In genomic region chr22:38177571-38177925, GRCh38 we compare ENCODE assay signal across 8 cellular contexts. TPM values are rescaled to one million over a fixed set of nuclear protein-coding genes. Genes with fewer than 3 reads are reported as not detected.
A peak's percentile ranks its signal among the peaks of the same experiment; 100 is the strongest.
DNase-seq lines count a peak whose midpoint lies in the region; ATAC-seq and TF ChIP-seq lines count a peak whose summit lies in the region.
"Not testable (repeated sequence)": the region's sequence is repeated elsewhere in the genome, so short reads cannot be mapped to it uniquely, and the experiment has no call there.

No MANE protein-coding gene starts in this region.

- not testable (repeated sequence) for TF ChIP-seq EP300 in transverse colon (IDR thresholded peaks at IDR 0.05; ENCODE audit: low read depth)

- not testable (repeated sequence) for H3K79me2 ChIP-seq in PC-9 (ENCODE audit: low read depth)

- 64 to 83% (median 69%) methylated on average over 9 of the region's 9 CpGs for WGBS in adrenal gland, 4 donors
- 91 to 93% methylated on average over 9 of the region's 9 CpGs for WGBS in ectodermal cell, 2 experiments
- 63% methylated on average over 9 of the region's 9 CpGs; no CpG with 5 or more reads in 1 of the 2 donors for WGBS in transverse colon (ENCODE audit: low coverage in 1 of 2), 2 donors

- H3K4me3 Mint-ChIP-seq in Caco-2 (ENCODE audit: unreplicated experiment) (peak overlapping the region; percentile 41), immature natural killer cell (peak overlapping the region; percentile 71 to 83 (median 77))
- peak overlapping the region in 1 of 10 donors; percentile 15 for H3K4me3 Mint-ChIP-seq in naive thymus-derived CD8-positive, alpha-beta T cell

- not testable (repeated sequence) for H3K4me3 ChIP-seq in Caco-2 (ENCODE audit: low read depth, low read length); adrenal gland; ectodermal cell (ENCODE audit: insufficient read depth, low read depth, low read length); gastrocnemius medialis; transverse colon
- peak overlapping the region; percentile 1; the same call in 1 of the 2 replicates for H3K4me3 ChIP-seq in PC-9

- not testable (repeated sequence) for H3K27me3 ChIP-seq in Caco-2 (replicated peaks; ENCODE audit: control insufficient read depth, insufficient read depth, low read length); PC-9 (ENCODE audit: insufficient read depth, low read depth); adrenal gland; ectodermal cell (ENCODE audit: control insufficient read depth, insufficient read depth, low read length, poor library complexity, severe bottlenecking); gastrocnemius medialis; transverse colon

- peaks cover 21% of the 10 kb centered on the region for H3K36me3 Mint-ChIP-seq in Caco-2 (ENCODE audit: insufficient read depth, unreplicated experiment)
- H3K36me3 Mint-ChIP-seq in immature natural killer cell; naive thymus-derived CD8-positive, alpha-beta T cell: not testable (repeated sequence)

- not testable (repeated sequence) for TF ChIP-seq CTCF in Caco-2 (IDR thresholded peaks at IDR 0.05; ENCODE audit: insufficient read depth in 1 of 2, low read depth in 1 of 2, low read length in 1 of 2, severe bottlenecking in 1 of 2, unreplicated experiment in 1 of 2); PC-9 (conservative IDR thresholded peaks at IDR 0.05); adrenal gland (IDR thresholded peaks at IDR 0.05); gastrocnemius medialis (IDR thresholded peaks at IDR 0.05 in 4 of 5, conservative IDR thresholded peaks at IDR 0.05 in 1 of 5); transverse colon (IDR thresholded peaks at IDR 0.05)

- H3K27ac ChIP-seq in PC-9 (peak overlapping the region; percentile 90), adrenal gland (peak overlapping the region in 4 of 5 donors; percentile 57 to 93 (median 91)), ectodermal cell (ENCODE audit: insufficient read depth, low read depth, low read length, poor library complexity, severe bottlenecking) (peak overlapping the region; percentile 6), gastrocnemius medialis (peak overlapping the region; percentile 93 to 97 (median 96)), transverse colon (peak overlapping the region; percentile 68 to 95 (median 84))

- H3K4me1 ChIP-seq in Caco-2 (peaks cover 44% of the 10 kb centered on the region), PC-9 (replicated peaks; ENCODE audit: insufficient read depth) (peaks cover 72% of the 10 kb centered on the region), adrenal gland (replicated peaks in 1 of 2) (peaks cover 24 to 34% of the 10 kb centered on the region in 2 donors), gastrocnemius medialis (peaks cover 63 to 68% of the 10 kb centered on the region in 2 donors), transverse colon (peaks cover 22 to 61% (median 34%) of the 10 kb centered on the region in 4 donors)
- H3K4me1 ChIP-seq in ectodermal cell (ENCODE audit: control insufficient read depth, insufficient read depth, low read length): not testable (repeated sequence)

- CTCF ChIA-PET in Caco-2 (lab: Charles Lee): interaction anchor here (0.6 kb wide), 1 partner anchor 843 kb away, joined by 3 read pairs; no protein-coding TSS in a partner anchor
- CTCF ChIA-PET in PC-9 (lab: Charles Lee): not testable (repeated sequence)

- in situ Hi-C loops in gastrocnemius medialis (cut with MboI; ENCODE audit: low sequenced_read_pairs in 4 of 4); transverse colon (cut with MboI; ENCODE audit: low pct_ligation_motif_present in 1 of 4, low pct_unique_long_range_greater_than_20kb in 1 of 4, low sequenced_read_pairs in 3 of 4): not testable (repeated sequence)

- intact Hi-C loops in Caco-2 (cut with micrococcal nuclease; ENCODE audit: unreplicated experiment); PC-9 (cut with micrococcal nuclease; ENCODE audit: unreplicated experiment); adrenal gland (cut with DNase I); transverse colon (cut with DNase I; ENCODE audit: low total_unique reads): not testable (repeated sequence)
- intact Hi-C loops in gastrocnemius medialis (cut with DNase I; ENCODE audit: low total_unique reads): loop anchor here (2.0 to 10.0 kb wide), 2 partner anchors 109 to 527 kb away; partner anchors contain the start of genes GTPBP1 and JOSD1

- not testable (repeated sequence) for TF ChIP-seq POLR2A in adrenal gland (IDR thresholded peaks at IDR 0.05); gastrocnemius medialis (IDR thresholded peaks at IDR 0.05); transverse colon (IDR thresholded peaks at IDR 0.05)

- 0 out of 2 replicates have a peak overlapping the region, but pooled peaks have one; percentile 0 for H2AFZ ChIP-seq in PC-9

- ATAC-seq in naive thymus-derived CD8-positive, alpha-beta T cell; gastrocnemius medialis: not testable (repeated sequence)

- peaks cover 26% of the 10 kb centered on the region for H3K4me1 Mint-ChIP-seq in Caco-2 (ENCODE audit: low read depth, unreplicated experiment)
- H3K4me1 Mint-ChIP-seq in immature natural killer cell: peaks cover 81 to 86% of the 10 kb centered on the region in 2 donors
- H3K4me1 Mint-ChIP-seq in naive thymus-derived CD8-positive, alpha-beta T cell: peaks cover 41 to 75% (median 63%) of the 10 kb centered on the region in 4 donors

- H3K27me3 Mint-ChIP-seq in Caco-2 (ENCODE audit: insufficient read depth, unreplicated experiment); naive thymus-derived CD8-positive, alpha-beta T cell: not testable (repeated sequence)
- peaks cover 17 to 22% (median 22%) of the 10 kb centered on the region in 3 donors for H3K27me3 Mint-ChIP-seq in immature natural killer cell (ENCODE audit: low read depth in 3 of 3)

- H3K36me3 ChIP-seq in Caco-2 (ENCODE audit: control insufficient read depth, insufficient read depth, low read length); PC-9 (ENCODE audit: low read depth); adrenal gland (replicated peaks in 1 of 2); ectodermal cell (ENCODE audit: control insufficient read depth, insufficient read depth, low read length); gastrocnemius medialis; transverse colon: not testable (repeated sequence)

- POLR2A ChIA-PET in Caco-2 (lab: Charles Lee): interaction anchor here (0.6 kb wide), 1 partner anchor 136 kb away, joined by 6 read pairs; no protein-coding TSS in a partner anchor
- POLR2A ChIA-PET in PC-9 (lab: Charles Lee; ENCODE audit: unreplicated experiment): interaction anchor here (0.6 kb wide), 1 partner anchor 52 kb away, joined by 5 read pairs; no protein-coding TSS in a partner anchor
- POLR2A ChIA-PET in naive thymus-derived CD8-positive, alpha-beta T cell (lab: Charles Lee): interaction anchor here (0.6 kb wide), 1 partner anchor 260 kb away, joined by 5 read pairs; no protein-coding TSS in a partner anchor

- H3K27ac Mint-ChIP-seq in Caco-2 (ENCODE audit: unreplicated experiment) (peak overlapping the region; percentile 86), immature natural killer cell (peak overlapping the region; percentile 90 to 99 (median 98))
- peak overlapping the region in 6 of 10 donors; percentile 19 to 89 (median 64) for H3K27ac Mint-ChIP-seq in naive thymus-derived CD8-positive, alpha-beta T cell

- H4K20me1 ChIP-seq in PC-9 (ENCODE audit: insufficient read depth): not testable (repeated sequence)

- BruUV-seq in Caco-2 (replicated peaks; lab: Mats Ljungman, UMichigan); PC-9 (replicated peaks; lab: Mats Ljungman, UMichigan): not testable (repeated sequence)

- H3K9me2 ChIP-seq in PC-9 (ENCODE audit: insufficient read depth): not testable (repeated sequence)

- H3K9me3 ChIP-seq in Caco-2; PC-9 (ENCODE audit: insufficient read depth, low read depth); adrenal gland (replicated peaks in 1 of 3); ectodermal cell (ENCODE audit: control insufficient read depth, low read length); gastrocnemius medialis; transverse colon: not testable (repeated sequence)

- H3K9me3 Mint-ChIP-seq in Caco-2 (ENCODE audit: unreplicated experiment); immature natural killer cell; naive thymus-derived CD8-positive, alpha-beta T cell: not testable (repeated sequence)

- peak overlapping the region; percentile 69 for H3K4me2 ChIP-seq in PC-9

- peaks cover 65% of the 10 kb centered on the region for H3F3A ChIP-seq in PC-9 (ENCODE audit: insufficient read depth, low read depth)

- DNase-seq in Caco-2, PC-9, adrenal gland, immature natural killer cell, gastrocnemius medialis, transverse colon: not testable (repeated sequence)
- peak in 1 of 10 donors; percentile 36 for DNase-seq in naive thymus-derived CD8-positive, alpha-beta T cell

RNA-seq across cellular contexts. Expression of gene PLA2G6, which starts 4.1 kb away (rescaled TPM):
- 18.7 and 19.2 TPM in 2 replicates for total RNA-seq in Caco-2 (2022)
- 39.8 and 45.6 TPM in 2 replicates for total RNA-seq in PC-9 (2021)
- 100 to 1,000 TPM in 1 of 8 donors, 10 to 100 TPM in 7; 11.1 to 176 (median 72.6) TPM for total RNA-seq in adrenal gland
- 100 to 1,000 TPM in 2 of 3 donors, 1 to 10 TPM in 1; 6.9 to 324 (median 159) TPM for polyA plus RNA-seq in adrenal gland
- 29.6 TPM for polyA plus RNA-seq in ectodermal cell (2013, experiment 1 of 4)
- 30.2 TPM for polyA plus RNA-seq in ectodermal cell (2013, experiment 2 of 4)
- 24.4 TPM for polyA plus RNA-seq in ectodermal cell (2013, experiment 3 of 4)
- 27.4 TPM for polyA plus RNA-seq in ectodermal cell (2013, experiment 4 of 4)
- polyA plus RNA-seq in immature natural killer cell: 10 to 100 TPM in 1 of 3 donors, 1 to 10 TPM in 2; 3.3 to 11.4 (median 4.2) TPM
- 100 to 1,000 TPM; 173 to 186 TPM for total RNA-seq in naive thymus-derived CD8-positive, alpha-beta T cell
- polyA plus RNA-seq in naive thymus-derived CD8-positive, alpha-beta T cell: 1 to 10 TPM; 2.6 to 7.2 (median 2.6) TPM
- total RNA-seq in gastrocnemius medialis: 10 to 100 TPM in 2 of 4 donors, 1 to 10 TPM in 2; 9.1 to 19.5 (median 12.1) TPM
- 100 to 1,000 TPM in 2 of 4 donors, 10 to 100 TPM in 2; 30.7 to 327 (median 72.3) TPM for total RNA-seq in transverse colon

RNA-seq across cellular contexts. Expression of gene MAFF, which starts 24.2 kb away (rescaled TPM):
- total RNA-seq in Caco-2 (2022) (6.8 and 9.0 TPM in 2 replicates), PC-9 (2021) (27.9 and 41.8 TPM in 2 replicates), adrenal gland (10 to 100 TPM in 7 of 8 donors, 1 to 10 TPM in 1; 9.0 to 21.8 (median 16.1) TPM), gastrocnemius medialis (100 to 1,000 TPM in 1 of 4 donors, 10 to 100 TPM in 3; 19.3 to 448 (median 33.4) TPM), transverse colon (10 to 100 TPM in 3 of 4 donors, 1 to 10 TPM in 1; 3.8 to 30.3 (median 22.0) TPM)
- polyA plus RNA-seq in adrenal gland (10 to 100 TPM in 2 of 3 donors, 1 to 10 TPM in 1; 5.2 to 23.4 (median 11.4) TPM), immature natural killer cell (10 to 100 TPM in 2 of 3 donors, 1 to 10 TPM in 1; 8.1 to 20.8 (median 15.2) TPM)
- 1.4 TPM for polyA plus RNA-seq in ectodermal cell (2013, experiment 1 of 4)
- 1.2 TPM for polyA plus RNA-seq in ectodermal cell (2013, experiment 2 of 4)
- polyA plus RNA-seq in ectodermal cell (2013, experiment 3 of 4): 1.9 TPM
- 0.97 TPM for polyA plus RNA-seq in ectodermal cell (2013, experiment 4 of 4)
- total RNA-seq in naive thymus-derived CD8-positive, alpha-beta T cell: 1 to 10 TPM; 5.5 to 6.2 TPM
- polyA plus RNA-seq in naive thymus-derived CD8-positive, alpha-beta T cell: 1 to 10 TPM; 2.6 to 3.3 (median 3.0) TPM

Comparison
In these comparisons a context has a peak if more than half of its experiments do, and no peak if none do; other contexts are left out.
1. H3K27ac ChIP-seq: peak in every context shown above with its lines; median percentile 96 in gastrocnemius medialis; 91 in adrenal gland; 90 in PC-9; 84 in transverse colon; 6 in ectodermal cell.